3 cellular contexts compared by ENCODE assay signal in the genomic region with DNA sequence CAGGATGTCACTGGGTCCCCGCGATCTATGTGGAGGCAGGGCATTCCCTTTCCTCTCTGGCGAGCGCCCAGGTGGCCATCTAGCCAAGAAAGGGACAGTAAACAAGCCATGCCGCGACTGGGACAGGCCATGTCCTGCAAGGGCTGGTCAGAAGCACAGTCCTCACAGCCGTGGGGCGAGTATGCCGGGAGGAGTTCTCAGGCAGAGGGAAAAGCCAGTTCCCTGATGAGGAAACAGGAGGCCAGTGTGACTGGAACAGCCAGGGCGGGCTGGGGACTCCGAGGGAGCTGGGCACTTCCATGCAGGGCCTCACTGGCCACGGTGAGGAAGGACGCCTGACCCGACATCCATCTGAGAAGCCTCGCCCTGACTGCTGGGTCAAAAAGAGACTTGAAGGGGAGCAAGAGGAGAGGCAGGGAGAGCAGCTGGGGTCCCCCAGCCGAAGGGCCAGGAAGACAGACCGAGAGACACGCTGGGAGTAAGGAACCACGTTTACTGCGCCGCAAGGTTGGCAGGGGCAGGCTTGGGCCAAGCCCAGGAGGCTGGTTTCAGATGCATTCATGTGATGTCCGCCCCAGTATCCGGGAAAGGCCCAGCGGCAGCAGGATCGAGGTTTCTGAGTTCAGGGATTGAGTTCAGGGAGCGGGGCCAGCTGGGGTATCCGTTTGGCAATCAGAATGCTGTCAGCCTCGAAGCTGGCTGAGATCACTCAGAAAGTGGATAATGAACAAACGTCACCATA.
TF ChIP-seq lines count a peak whose summit lies in the region.

No MANE protein-coding gene starts in this region.

TF ChIP-seq in SK-N-SH, 30 proteins besides CTCF, POLR2A, EP300 and RAD21 (continues in another document):
- TF ChIP-seq, protein P1, sequence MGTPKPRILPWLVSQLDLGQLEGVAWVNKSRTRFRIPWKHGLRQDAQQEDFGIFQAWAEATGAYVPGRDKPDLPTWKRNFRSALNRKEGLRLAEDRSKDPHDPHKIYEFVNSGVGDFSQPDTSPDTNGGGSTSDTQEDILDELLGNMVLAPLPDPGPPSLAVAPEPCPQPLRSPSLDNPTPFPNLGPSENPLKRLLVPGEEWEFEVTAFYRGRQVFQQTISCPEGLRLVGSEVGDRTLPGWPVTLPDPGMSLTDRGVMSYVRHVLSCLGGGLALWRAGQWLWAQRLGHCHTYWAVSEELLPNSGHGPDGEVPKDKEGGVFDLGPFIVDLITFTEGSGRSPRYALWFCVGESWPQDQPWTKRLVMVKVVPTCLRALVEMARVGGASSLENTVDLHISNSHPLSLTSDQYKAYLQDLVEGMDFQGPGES (IDR thresholded peaks at IDR 0.05; ENCODE audit: low read depth, low read length) = no peak
- TF ChIP-seq, protein P2, sequence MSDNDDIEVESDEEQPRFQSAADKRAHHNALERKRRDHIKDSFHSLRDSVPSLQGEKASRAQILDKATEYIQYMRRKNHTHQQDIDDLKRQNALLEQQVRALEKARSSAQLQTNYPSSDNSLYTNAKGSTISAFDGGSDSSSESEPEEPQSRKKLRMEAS (IDR thresholded peaks at IDR 0.05; ENCODE audit: low read depth) = no peak
- no peak for TF ChIP-seq EZH2phosphoT487 (IDR thresholded peaks at IDR 0.05; ENCODE audit: borderline replicate concordance, low read depth)
- no peak for TF ChIP-seq FOSL2 (IDR thresholded peaks at IDR 0.05; ENCODE audit: borderline replicate concordance, low read depth)
- TF ChIP-seq, protein P3, sequence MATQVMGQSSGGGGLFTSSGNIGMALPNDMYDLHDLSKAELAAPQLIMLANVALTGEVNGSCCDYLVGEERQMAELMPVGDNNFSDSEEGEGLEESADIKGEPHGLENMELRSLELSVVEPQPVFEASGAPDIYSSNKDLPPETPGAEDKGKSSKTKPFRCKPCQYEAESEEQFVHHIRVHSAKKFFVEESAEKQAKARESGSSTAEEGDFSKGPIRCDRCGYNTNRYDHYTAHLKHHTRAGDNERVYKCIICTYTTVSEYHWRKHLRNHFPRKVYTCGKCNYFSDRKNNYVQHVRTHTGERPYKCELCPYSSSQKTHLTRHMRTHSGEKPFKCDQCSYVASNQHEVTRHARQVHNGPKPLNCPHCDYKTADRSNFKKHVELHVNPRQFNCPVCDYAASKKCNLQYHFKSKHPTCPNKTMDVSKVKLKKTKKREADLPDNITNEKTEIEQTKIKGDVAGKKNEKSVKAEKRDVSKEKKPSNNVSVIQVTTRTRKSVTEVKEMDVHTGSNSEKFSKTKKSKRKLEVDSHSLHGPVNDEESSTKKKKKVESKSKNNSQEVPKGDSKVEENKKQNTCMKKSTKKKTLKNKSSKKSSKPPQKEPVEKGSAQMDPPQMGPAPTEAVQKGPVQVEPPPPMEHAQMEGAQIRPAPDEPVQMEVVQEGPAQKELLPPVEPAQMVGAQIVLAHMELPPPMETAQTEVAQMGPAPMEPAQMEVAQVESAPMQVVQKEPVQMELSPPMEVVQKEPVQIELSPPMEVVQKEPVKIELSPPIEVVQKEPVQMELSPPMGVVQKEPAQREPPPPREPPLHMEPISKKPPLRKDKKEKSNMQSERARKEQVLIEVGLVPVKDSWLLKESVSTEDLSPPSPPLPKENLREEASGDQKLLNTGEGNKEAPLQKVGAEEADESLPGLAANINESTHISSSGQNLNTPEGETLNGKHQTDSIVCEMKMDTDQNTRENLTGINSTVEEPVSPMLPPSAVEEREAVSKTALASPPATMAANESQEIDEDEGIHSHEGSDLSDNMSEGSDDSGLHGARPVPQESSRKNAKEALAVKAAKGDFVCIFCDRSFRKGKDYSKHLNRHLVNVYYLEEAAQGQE (IDR thresholded peaks at IDR 0.05; ENCODE audit: low read depth, low read length) = no peak
- TF ChIP-seq, protein P4, sequence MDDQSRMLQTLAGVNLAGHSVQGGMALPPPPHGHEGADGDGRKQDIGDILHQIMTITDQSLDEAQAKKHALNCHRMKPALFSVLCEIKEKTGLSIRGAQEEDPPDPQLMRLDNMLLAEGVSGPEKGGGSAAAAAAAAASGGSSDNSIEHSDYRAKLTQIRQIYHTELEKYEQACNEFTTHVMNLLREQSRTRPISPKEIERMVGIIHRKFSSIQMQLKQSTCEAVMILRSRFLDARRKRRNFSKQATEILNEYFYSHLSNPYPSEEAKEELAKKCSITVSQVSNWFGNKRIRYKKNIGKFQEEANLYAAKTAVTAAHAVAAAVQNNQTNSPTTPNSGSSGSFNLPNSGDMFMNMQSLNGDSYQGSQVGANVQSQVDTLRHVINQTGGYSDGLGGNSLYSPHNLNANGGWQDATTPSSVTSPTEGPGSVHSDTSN (IDR thresholded peaks at IDR 0.05) = no peak
- no peak for TF ChIP-seq ELF1 (IDR thresholded peaks at IDR 0.05)
- TF ChIP-seq, protein P5, sequence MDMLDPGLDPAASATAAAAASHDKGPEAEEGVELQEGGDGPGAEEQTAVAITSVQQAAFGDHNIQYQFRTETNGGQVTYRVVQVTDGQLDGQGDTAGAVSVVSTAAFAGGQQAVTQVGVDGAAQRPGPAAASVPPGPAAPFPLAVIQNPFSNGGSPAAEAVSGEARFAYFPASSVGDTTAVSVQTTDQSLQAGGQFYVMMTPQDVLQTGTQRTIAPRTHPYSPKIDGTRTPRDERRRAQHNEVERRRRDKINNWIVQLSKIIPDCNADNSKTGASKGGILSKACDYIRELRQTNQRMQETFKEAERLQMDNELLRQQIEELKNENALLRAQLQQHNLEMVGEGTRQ (IDR thresholded peaks at IDR 0.05; ENCODE audit: borderline replicate concordance, low read depth, low read length) = no peak

TF ChIP-seq in SK-N-SH treated with all-trans-retinoic acid at 6 μM for 48 hours, 23 proteins besides CTCF, POLR2A, EP300 and RAD21:
- TF ChIP-seq TOX (CRISPR knock-in tag; IDR thresholded peaks at IDR 0.05; ENCODE audit: borderline replicate concordance) = no peak
- TF ChIP-seq, protein P6, sequence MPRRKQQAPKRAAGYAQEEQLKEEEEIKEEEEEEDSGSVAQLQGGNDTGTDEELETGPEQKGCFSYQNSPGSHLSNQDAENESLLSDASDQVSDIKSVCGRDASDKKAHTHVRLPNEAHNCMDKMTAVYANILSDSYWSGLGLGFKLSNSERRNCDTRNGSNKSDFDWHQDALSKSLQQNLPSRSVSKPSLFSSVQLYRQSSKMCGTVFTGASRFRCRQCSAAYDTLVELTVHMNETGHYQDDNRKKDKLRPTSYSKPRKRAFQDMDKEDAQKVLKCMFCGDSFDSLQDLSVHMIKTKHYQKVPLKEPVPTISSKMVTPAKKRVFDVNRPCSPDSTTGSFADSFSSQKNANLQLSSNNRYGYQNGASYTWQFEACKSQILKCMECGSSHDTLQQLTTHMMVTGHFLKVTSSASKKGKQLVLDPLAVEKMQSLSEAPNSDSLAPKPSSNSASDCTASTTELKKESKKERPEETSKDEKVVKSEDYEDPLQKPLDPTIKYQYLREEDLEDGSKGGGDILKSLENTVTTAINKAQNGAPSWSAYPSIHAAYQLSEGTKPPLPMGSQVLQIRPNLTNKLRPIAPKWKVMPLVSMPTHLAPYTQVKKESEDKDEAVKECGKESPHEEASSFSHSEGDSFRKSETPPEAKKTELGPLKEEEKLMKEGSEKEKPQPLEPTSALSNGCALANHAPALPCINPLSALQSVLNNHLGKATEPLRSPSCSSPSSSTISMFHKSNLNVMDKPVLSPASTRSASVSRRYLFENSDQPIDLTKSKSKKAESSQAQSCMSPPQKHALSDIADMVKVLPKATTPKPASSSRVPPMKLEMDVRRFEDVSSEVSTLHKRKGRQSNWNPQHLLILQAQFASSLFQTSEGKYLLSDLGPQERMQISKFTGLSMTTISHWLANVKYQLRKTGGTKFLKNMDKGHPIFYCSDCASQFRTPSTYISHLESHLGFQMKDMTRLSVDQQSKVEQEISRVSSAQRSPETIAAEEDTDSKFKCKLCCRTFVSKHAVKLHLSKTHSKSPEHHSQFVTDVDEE (CRISPR knock-in tag; IDR thresholded peaks at IDR 0.05) = no peak
- no peak for TF ChIP-seq ISL1 (CRISPR knock-in tag; IDR thresholded peaks at IDR 0.05)
- TF ChIP-seq, protein P7, sequence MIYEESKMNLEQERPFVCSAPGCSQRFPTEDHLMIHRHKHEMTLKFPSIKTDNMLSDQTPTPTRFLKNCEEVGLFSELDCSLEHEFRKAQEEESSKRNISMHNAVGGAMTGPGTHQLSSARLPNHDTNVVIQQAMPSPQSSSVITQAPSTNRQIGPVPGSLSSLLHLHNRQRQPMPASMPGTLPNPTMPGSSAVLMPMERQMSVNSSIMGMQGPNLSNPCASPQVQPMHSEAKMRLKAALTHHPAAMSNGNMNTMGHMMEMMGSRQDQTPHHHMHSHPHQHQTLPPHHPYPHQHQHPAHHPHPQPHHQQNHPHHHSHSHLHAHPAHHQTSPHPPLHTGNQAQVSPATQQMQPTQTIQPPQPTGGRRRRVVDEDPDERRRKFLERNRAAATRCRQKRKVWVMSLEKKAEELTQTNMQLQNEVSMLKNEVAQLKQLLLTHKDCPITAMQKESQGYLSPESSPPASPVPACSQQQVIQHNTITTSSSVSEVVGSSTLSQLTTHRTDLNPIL (CRISPR knock-in tag; IDR thresholded peaks at IDR 0.05; ENCODE audit: low read depth) = no peak
- TF ChIP-seq GLIS3 (CRISPR knock-in tag; IDR thresholded peaks at IDR 0.05) = no peak
- TF ChIP-seq CSDC2 (CRISPR knock-in tag; IDR thresholded peaks at IDR 0.05) = no peak
- no peak for TF ChIP-seq ZNF8 (CRISPR knock-in tag; IDR thresholded peaks at IDR 0.05)

TF ChIP-seq in H1, 55 proteins besides CTCF, POLR2A, EP300 and RAD21:
- TF ChIP-seq RXRA (IDR thresholded peaks at IDR 0.05; ENCODE audit: insufficient read depth, low read depth, low read length) = no peak
TF ChIP-seq in H1: peak in this region for 0.
